9 cellular contexts compared by ENCODE assay signal in the genomic region with DNA sequence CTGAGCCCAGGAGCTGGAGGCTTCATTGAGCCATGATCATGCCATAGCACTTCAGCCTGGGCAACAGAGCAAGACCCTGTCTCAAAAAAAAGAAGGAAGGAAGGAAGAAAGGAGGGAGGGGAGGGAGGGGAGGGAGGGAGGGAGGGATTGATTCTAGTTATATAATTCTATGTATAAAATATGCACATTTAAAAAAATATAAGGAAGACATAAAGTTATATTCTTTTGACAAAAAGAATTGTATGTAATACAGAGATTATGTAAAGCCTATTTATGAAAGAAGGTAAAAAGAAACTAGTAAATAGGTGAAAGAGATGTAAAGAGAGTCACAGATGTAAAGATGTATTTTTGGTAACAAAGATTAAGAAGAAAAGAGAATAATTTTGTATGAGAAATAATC.
"Had no signal": no experiment of that assay in that cellular context is flagged by ENCODE, and none has a peak within 500 bp of the region (broad histone marks: within the 10 kb centered on the region; RNA-seq: fewer than 3 reads in every experiment).

No MANE protein-coding gene starts in this region.

- H3K27me3 Mint-ChIP-seq: stimulated activated naive B cell treated with anti-CD40 and anti-IgM and Interleukin-4, amounts not matched to agents 10 μg/mL and 1 μg/mL and 100 μg/mL, for 72 hours had no signal

- H3K27me3 ChIP-seq: adrenal gland had no signal

- H3K4me3 Mint-ChIP-seq: mesothelial cell of epicardium; stimulated activated naive B cell treated with anti-CD40 and anti-IgM and Interleukin-4, amounts not matched to agents 10 μg/mL and 1 μg/mL and 100 μg/mL, for 72 hours had no signal

- ATAC-seq: activated CD4-positive, CD25-positive, alpha-beta regulatory T cell treated with anti-CD3 and anti-CD28 coated beads, Interleukin-2, amount 50 U/mL, for 24 hours; stimulated activated naive B cell treated with anti-CD40 and anti-IgM and Interleukin-4, amounts not matched to agents 10 μg/mL and 1 μg/mL and 100 μg/mL, for 72 hours had no signal

- H3K9me3 Mint-ChIP-seq: mesothelial cell of epicardium; stimulated activated naive B cell treated with anti-CD40 and anti-IgM and Interleukin-4, amounts not matched to agents 10 μg/mL and 1 μg/mL and 100 μg/mL, for 72 hours had no signal

- H3K4me3 ChIP-seq: adrenal gland had no signal

- H3K36me3 ChIP-seq: adrenal gland had no signal

- H3K27ac Mint-ChIP-seq: mesothelial cell of epicardium; stimulated activated naive B cell treated with anti-CD40 and anti-IgM and Interleukin-4, amounts not matched to agents 10 μg/mL and 1 μg/mL and 100 μg/mL, for 72 hours had no signal

- H3K9me3 ChIP-seq: adrenal gland had no signal

- H3K36me3 Mint-ChIP-seq: mesothelial cell of epicardium; stimulated activated naive B cell treated with anti-CD40 and anti-IgM and Interleukin-4, amounts not matched to agents 10 μg/mL and 1 μg/mL and 100 μg/mL, for 72 hours had no signal

- DNase-seq: activated CD8-positive, alpha-beta memory T cell treated with anti-CD3 and anti-CD28 coated beads for 24 hours; activated effector memory CD4-positive, alpha-beta T cell treated with Interleukin-2 at 50 U/mL for 16 hours; adrenal gland; effector CD4-positive, alpha-beta T cell; hippocampal formation; stimulated activated naive B cell treated with anti-CD40 and anti-IgM and Interleukin-4, amounts not matched to agents 10 μg/mL and 1 μg/mL and 100 μg/mL, for 72 hours; trophoblast cell had no signal

- H3K27ac ChIP-seq: adrenal gland had no signal
